In genomic region chr7:55565693-55566092, GRCh38 we compare ENCODE assay signal across 1 cellular context.
TF ChIP-seq lines count a peak whose summit lies in the region.

No MANE protein-coding gene starts in this region.

TF ChIP-seq in HCT116, 20 proteins besides CTCF, POLR2A, EP300 and RAD21:
- TF ChIP-seq FOSL1 (IDR thresholded peaks at IDR 0.05; ENCODE audit: low read depth) (no peak), ATF3 (IDR thresholded peaks at IDR 0.05) (no peak), ZFX (IDR thresholded peaks at IDR 0.05) (no peak), SIN3A (IDR thresholded peaks at IDR 0.05; ENCODE audit: low read depth) (no peak), JUND (IDR thresholded peaks at IDR 0.05) (no peak), YY1 (IDR thresholded peaks at IDR 0.05; ENCODE audit: extremely low read depth, insufficient replicate concordance, low read depth, low read length) (no peak), ZNF274 (IDR thresholded peaks at IDR 0.05; ENCODE audit: low read depth, low read length) (no peak), REST (IDR thresholded peaks at IDR 0.05; ENCODE audit: low read depth) (no peak), ZBTB33 (IDR thresholded peaks at IDR 0.05; ENCODE audit: extremely low read depth, insufficient replicate concordance, low read length) (no peak), EGR1 (IDR thresholded peaks at IDR 0.05; ENCODE audit: low read depth) (no peak), EZH2 (IDR thresholded peaks at IDR 0.05) (no peak), SRF (IDR thresholded peaks at IDR 0.05; ENCODE audit: low read depth) (no peak), CBX3 (IDR thresholded peaks at IDR 0.05; ENCODE audit: low read depth) (no peak)
